20 cellular contexts compared by ENCODE assay signal in genomic region chrX:2462780-2463179, GRCh38.
"Had no signal": no experiment of that assay in that cellular context is flagged by ENCODE, and none has a peak within 500 bp of the region (broad histone marks: within the 10 kb centered on the region; RNA-seq: fewer than 3 reads in every experiment).

No MANE protein-coding gene starts in this region.

- H3K27me3 ChIP-seq: adrenal gland, ovary, sigmoid colon, thyroid gland had no signal

- H3K27ac Mint-ChIP-seq: activated naive CD4-positive, alpha-beta T cell treated with anti-CD3 and anti-CD28 coated beads, Interleukin-2, amount 50 U/mL, for 72 hours; activated T-helper 1 cell treated with anti-CD3 and anti-CD28 coated beads, Interleukin-12 subunit alpha, Interleukin-12 subunit beta, Interleukin-2, Interleukin-4 antibody, amounts not matched to agents 30 ng/mL and 10 ng/mL and 1 ng/mL, durations not matched to agents 14 hours and 24 hours and 36 hours; dendritic cell treated with granulocyte-macrophage colony-stimulating factor and Interleukin-4, amounts not matched to agents 40 ng/mL and 50 ng/mL, for 4 days; T-helper 1 cell treated with Interleukin-12 subunit alpha and Interleukin-12 subunit beta and Interleukin-4 antibody, amounts not matched to agents 30 μg/mL and 1 μg/mL, for 36 hours had no signal

- H3K9me3 Mint-ChIP-seq: activated naive CD4-positive, alpha-beta T cell treated with anti-CD3 and anti-CD28 coated beads, Interleukin-2, amount 50 U/mL, for 72 hours had no signal

- H3K4me3 Mint-ChIP-seq: activated T-helper 1 cell treated with anti-CD3 and anti-CD28 coated beads, Interleukin-12 subunit alpha, Interleukin-12 subunit beta, Interleukin-2, Interleukin-4 antibody, amounts not matched to agents 30 ng/mL and 10 ng/mL and 1 ng/mL, durations not matched to agents 14 hours and 24 hours and 36 hours; dendritic cell treated with granulocyte-macrophage colony-stimulating factor and Interleukin-4, amounts not matched to agents 40 ng/mL and 50 ng/mL, for 4 days; T-helper 1 cell treated with Interleukin-12 subunit alpha and Interleukin-12 subunit beta and Interleukin-4 antibody, amounts not matched to agents 30 μg/mL and 1 μg/mL, for 36 hours had no signal

- H3K4me3 ChIP-seq: adrenal gland, mucosa of descending colon, ovary, sigmoid colon, thyroid gland had no signal

- H3K27ac ChIP-seq: adrenal gland, ovary, sigmoid colon, thyroid gland had no signal

- H3K27me3 Mint-ChIP-seq: dendritic cell treated with granulocyte-macrophage colony-stimulating factor and Interleukin-4, amounts not matched to agents 40 ng/mL and 50 ng/mL, for 4 days; naive B cell had no signal

- DNase-seq: activated CD4-positive, alpha-beta T cell treated with anti-CD3 and anti-CD28 coated beads, Interleukin-2, amount 50 U/mL, for 1 hour; activated gamma-delta T cell treated with Interleukin-2 at 50 U/mL for 16 hours; adrenal gland; cerebellar nuclear complex; effector memory CD4-positive, alpha-beta T cell; foreskin fibroblast; hippocampal formation; mammary epithelial cell; mucosa of descending colon; naive B cell; ovary; sigmoid colon; stimulated activated naive CD4-positive, alpha-beta T cell; thyroid gland had no signal

- ATAC-seq: activated CD4-positive, CD25-positive, alpha-beta regulatory T cell treated with anti-CD3 and anti-CD28 coated beads, Interleukin-2, amount 50 U/mL, for 24 hours; activated naive CD4-positive, alpha-beta T cell treated with anti-CD3 and anti-CD28 coated beads, Interleukin-2, amount 50 U/mL, for 72 hours; left lobe of liver; mucosa of descending colon had no signal

- H3K36me3 ChIP-seq: adrenal gland, ovary, sigmoid colon, thyroid gland had no signal

- H3K9me3 ChIP-seq: adrenal gland, mucosa of descending colon, ovary, sigmoid colon, thyroid gland had no signal

- H3K4me1 ChIP-seq: adrenal gland, thyroid gland had no signal
